11 cellular contexts compared by ENCODE assay signal in genomic region chr5:143064661-143065060, GRCh38.
DNase-seq lines count a peak whose midpoint lies in the region; ATAC-seq and TF ChIP-seq lines count a peak whose summit lies in the region.
"Had no signal": no experiment of that assay in that cellular context is flagged by ENCODE, and none has a peak within 500 bp of the region (broad histone marks: within the 10 kb centered on the region; RNA-seq: fewer than 3 reads in every experiment).

No MANE protein-coding gene starts in this region.

- H4K20me1 ChIP-seq in BLaER1 treated with 17β-estradiol and CSF1 and Interleukin-3, amounts not matched to agents 10 nM and 100 nM, result no peaks in the 10 kb centered on the region; a peak in 1 of 22 replicates
- H4K20me1 ChIP-seq in OCI-LY3 (ENCODE audit: insufficient read depth, low read length), result no peaks in the 10 kb centered on the region

- no peak for ATAC-seq in aorta (ENCODE audit: low FRiP score)

- TF ChIP-seq CTCF in OCI-LY3 (IDR thresholded peaks at IDR 0.05; ENCODE audit: low read depth, low read length) (no peak), fibroblast of pulmonary artery (IDR thresholded peaks at IDR 0.05; ENCODE audit: low read length, missing control alignments) (no peak), sigmoid colon (IDR thresholded peaks at IDR 0.05) (no peak)

- H3K36me3 ChIP-seq in BLaER1 treated with 17β-estradiol and CSF1 and Interleukin-3, amounts not matched to agents 10 nM and 100 nM, result peaks cover 0 to 68% (median 26%) of the 10 kb centered on the region in 11 experiments; a peak in 18 of 22 replicates
- H3K36me3 ChIP-seq in OCI-LY3 (replicated peaks; ENCODE audit: low read depth, low read length) (no peaks in the 10 kb centered on the region), sigmoid colon (peaks cover 0 to 5% (median 0%) of the 10 kb centered on the region in 4 donors), aorta (ENCODE audit: control insufficient read depth in 1 of 2, insufficient read depth in 2 of 2, low read length in 1 of 2) (peaks cover 0 to 5% of the 10 kb centered on the region in 2 donors)

- H3K27me3 ChIP-seq in BLaER1 treated with 17β-estradiol and CSF1 and Interleukin-3, amounts not matched to agents 10 nM and 100 nM, result no peaks in the 10 kb centered on the region
- H3K27me3 ChIP-seq in OCI-LY3 (ENCODE audit: low read depth, low read length) (no peaks in the 10 kb centered on the region), sigmoid colon (no peaks in the 10 kb centered on the region), aorta (ENCODE audit: control insufficient read depth in 1 of 2, insufficient read depth in 2 of 2, low read length in 1 of 2) (no peaks in the 10 kb centered on the region)

- peak overlapping the region; percentile 71 to 94 (median 83) for H3K4me2 ChIP-seq in BLaER1 treated with 17β-estradiol and CSF1 and Interleukin-3, amounts not matched to agents 10 nM and 100 nM
- peak overlapping the region; percentile 74 for H3K4me2 ChIP-seq in OCI-LY3 (ENCODE audit: low read length)

- intact Hi-C loops in sigmoid colon (cut with DNase I), result no loop called here
- intact Hi-C loops in aorta (cut with DNase I), result no loop called here

- H2AFZ ChIP-seq in OCI-LY3 (ENCODE audit: low read depth, low read length), result 0 out of 2 replicates have a peak overlapping the region, but pooled peaks have one; percentile 28

- WGBS in sigmoid colon, 2 donors, result 56 to 83% methylated on average over 2 of the region's 2 CpGs
- 10 to 28% methylated on average over 2 of the region's 2 CpGs for WGBS in aorta, 2 donors

- H3K79me2 ChIP-seq in OCI-LY3 (ENCODE audit: low read length), result no peaks in the 10 kb centered on the region

- peak overlapping the region in 6 of 10 experiments; percentile 8 to 35 (median 17); a peak in 8 of 20 replicates for H3K4me3 ChIP-seq in BLaER1 treated with 17β-estradiol and CSF1 and Interleukin-3, amounts not matched to agents 10 nM and 100 nM
- peak overlapping the region; percentile 20; the same call in 1 of the 2 replicates for H3K4me3 ChIP-seq in OCI-LY3 (ENCODE audit: low read length)
- no peak overlapping the region for H3K4me3 ChIP-seq in fibroblast of pulmonary artery (replicated peaks; ENCODE audit: low read depth, low read length)
- H3K4me3 ChIP-seq in sigmoid colon, result no peak overlapping the region
- H3K4me3 ChIP-seq in aorta (ENCODE audit: low read length in 2 of 2), result no peak overlapping the region

- peaks cover 0 to 18% (median 10%) of the 10 kb centered on the region in 11 experiments; a peak in 11 of 22 replicates for H3K9me3 ChIP-seq in BLaER1 treated with 17β-estradiol and CSF1 and Interleukin-3, amounts not matched to agents 10 nM and 100 nM (replicated peaks in 1 of 11)
- H3K9me3 ChIP-seq in OCI-LY3 (ENCODE audit: insufficient read depth, low read length) (no peaks in the 10 kb centered on the region), sigmoid colon (no peaks in the 10 kb centered on the region), aorta (ENCODE audit: control insufficient read depth, low read length) (no peaks in the 10 kb centered on the region)

- peak overlapping the region; percentile 87 to 99 (median 95) for H3K27ac ChIP-seq in BLaER1 treated with 17β-estradiol and CSF1 and Interleukin-3, amounts not matched to agents 10 nM and 100 nM
- H3K27ac ChIP-seq in OCI-LY3 (ENCODE audit: low read length) (peak overlapping the region; percentile 92), sigmoid colon (peak overlapping the region; percentile 3 to 17 (median 17)), aorta (ENCODE audit: low read depth in 1 of 2, low read length in 2 of 2) (peak overlapping the region in 1 of 2 donors; percentile 25)
- H3K27ac ChIP-seq: HL-60 had no signal

- peak overlapping the region; percentile 72 to 84 (median 77) for H3K9ac ChIP-seq in BLaER1 treated with 17β-estradiol and CSF1 and Interleukin-3, amounts not matched to agents 10 nM and 100 nM
- peak overlapping the region; percentile 47 for H3K9ac ChIP-seq in OCI-LY3 (ENCODE audit: low read length)

- H3K4me1 ChIP-seq in BLaER1 treated with 17β-estradiol and CSF1 and Interleukin-3, amounts not matched to agents 10 nM and 100 nM, result peaks cover 59 to 94% (median 68%) of the 10 kb centered on the region in 10 experiments
- H3K4me1 ChIP-seq in OCI-LY3 (ENCODE audit: low read length) (peaks cover 54% of the 10 kb centered on the region), sigmoid colon (peaks cover 0 to 59% (median 45%) of the 10 kb centered on the region in 4 donors), aorta (ENCODE audit: control insufficient read depth in 1 of 2, insufficient read depth in 2 of 2, low read length in 2 of 2) (peaks cover 3 to 15% of the 10 kb centered on the region in 2 donors)

- DNase-seq in fibroblast of pulmonary artery (ENCODE audit: low read depth), result peak; percentile 41
- no peak for DNase-seq in sigmoid colon
- DNase-seq in stimulated activated CD4-positive, alpha-beta T cell treated with anti-CD3 and anti-CD28 coated beads, Interleukin-4, amount 100 ng/mL, for 1 hour, result no peak
- DNase-seq in aorta, result no peak
- DNase-seq in cerebellum (ENCODE audit: low spot score), result no peak
- no peak for DNase-seq in central memory CD4-positive, alpha-beta T cell
- DNase-seq: NCI-H774, retina had no signal

- no peak for TF ChIP-seq EP300 in sigmoid colon (IDR thresholded peaks at IDR 0.05)

- no peak for TF ChIP-seq POLR2A in sigmoid colon (IDR thresholded peaks at IDR 0.05)

Comparison
In these comparisons a context has a peak if more than half of its experiments do, and no peak if none do; other contexts are left out.
1. H3K4me3 ChIP-seq: peak in BLaER1 treated with 17β-estradiol and CSF1 and Interleukin-3, amounts not matched to agents 10 nM and 100 nM (6 of 10) and OCI-LY3 (single experiment); none in fibroblast of pulmonary artery (single experiment), sigmoid colon (0 of 4) and aorta (0 of 2).